In the genomic region with DNA sequence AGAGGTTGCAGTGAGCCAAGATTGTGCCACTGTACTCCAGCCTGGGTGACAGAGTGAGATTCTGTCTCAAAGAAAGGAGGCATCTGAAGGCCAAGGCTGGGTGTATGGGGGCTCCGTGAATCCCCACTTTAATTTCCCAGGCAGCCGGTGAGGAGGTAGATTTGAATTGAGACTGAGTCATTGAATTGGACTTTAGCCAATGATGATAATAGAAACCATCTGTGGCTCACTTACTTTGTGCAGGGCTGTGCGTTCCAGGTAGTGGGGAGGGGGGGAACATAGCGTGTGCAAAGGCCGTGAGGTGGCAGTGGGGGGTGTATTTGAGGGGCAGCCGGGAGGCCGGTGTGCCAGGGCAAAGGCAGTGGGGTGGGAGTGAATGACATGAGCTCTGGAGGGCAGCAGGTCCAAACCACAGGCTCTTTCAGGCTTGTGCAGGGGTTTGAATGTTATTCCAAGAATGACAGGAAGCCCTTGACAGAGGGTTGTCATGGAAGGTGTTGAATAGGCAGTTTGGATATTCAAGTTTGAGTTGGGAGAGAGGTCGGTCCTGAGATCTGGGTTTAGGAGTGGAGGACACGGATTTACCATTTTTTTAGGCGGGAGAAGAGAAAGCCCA, we compare ENCODE assay signal across 11 cellular contexts. TPM values are rescaled to one million over a fixed set of nuclear protein-coding genes. Genes with fewer than 3 reads are reported as not detected.
A peak's percentile ranks its signal among the peaks of the same experiment; 100 is the strongest.
DNase-seq lines count a peak whose midpoint lies in the region; TF ChIP-seq lines count a peak whose summit lies in the region.
"Had no signal": no experiment of that assay in that cellular context is flagged by ENCODE, and none has a peak within 500 bp of the region (broad histone marks: within the 10 kb centered on the region; RNA-seq: fewer than 3 reads in every experiment).

No MANE protein-coding gene starts in this region.

- H3K27ac ChIP-seq in mammary epithelial cell (ENCODE audit: insufficient read depth, low read depth, low read length): no peak overlapping the region

- CTCF ChIA-PET in Calu3 (lab: Charles Lee) (interaction anchor here (0.8 kb wide), 1 partner anchor 45 kb away, joined by 3 read pairs; no protein-coding TSS in a partner anchor), mammary epithelial cell (lab: Charles Lee; ENCODE audit: low non-redundant PET) (no interaction called here), HEK293T (lab: Yijun Ruan, JAX) (interaction anchor here (0.6 kb wide), 1 partner anchor 42 kb away, joined by 4 read pairs; no protein-coding TSS in a partner anchor)

- no peak for DNase-seq in Calu3
- peak; percentile 27 to 56 for DNase-seq in NCI-H2081 (lab: John Stamatoyannopoulos, UW)
- DNase-seq in mammary epithelial cell: peak; percentile 70
- DNase-seq in myocyte (ENCODE audit: low read depth): peak; percentile 53
- no peak for DNase-seq in HEK293T (ENCODE audit: extremely low spot score)
- no peak for DNase-seq in cerebellar cortex (ENCODE audit: low spot score)
- no peak for DNase-seq in occipital lobe (lab: John Stamatoyannopoulos, UW)
- no peak for DNase-seq in HT-29 (ENCODE audit: low spot score)
- DNase-seq: DND-41, NCI-H510A treated with DMSO at 0.1 percent for 48 hours had no signal

- no peaks in the 10 kb centered on the region for H3K36me3 ChIP-seq in mammary epithelial cell (ENCODE audit: insufficient read depth, low read length)

- H3K79me2 ChIP-seq in mammary epithelial cell (ENCODE audit: insufficient read depth, low read length): peaks cover 93% of the 10 kb centered on the region

- no peaks in the 10 kb centered on the region for H3K27me3 Mint-ChIP-seq in Calu3 (ENCODE audit: unreplicated experiment)

- no peaks in the 10 kb centered on the region for H3K9me3 ChIP-seq in mammary epithelial cell (replicated peaks; ENCODE audit: insufficient read depth, low read length)

- in situ Hi-C loops in mammary epithelial cell (cut with MboI; ENCODE audit: low sequenced_read_pairs in 2 of 2): no loop called here

- H4K20me1 ChIP-seq in mammary epithelial cell (ENCODE audit: insufficient read depth, low read length): no peaks in the 10 kb centered on the region

- intact Hi-C loops in Calu3 (cut with micrococcal nuclease; ENCODE audit: unreplicated experiment) (no loop called here), mammary epithelial cell (cut with micrococcal nuclease) (no loop called here)

- no peak overlapping the region for H3K4me2 ChIP-seq in mammary epithelial cell (ENCODE audit: insufficient read depth, low read depth, low read length)

- H3K4me3 Mint-ChIP-seq in Calu3 (ENCODE audit: low read depth, unreplicated experiment): peak overlapping the region; percentile 85
- H3K4me3 Mint-ChIP-seq: T-helper 1 cell treated with Interleukin-12 subunit alpha and Interleukin-12 subunit beta and Interleukin-4 antibody, amounts not matched to agents 30 μg/mL and 1 μg/mL, for 36 hours had no signal

- H3K27ac Mint-ChIP-seq in Calu3 (ENCODE audit: unreplicated experiment): peak overlapping the region; percentile 29
- H3K27ac Mint-ChIP-seq: T-helper 1 cell treated with Interleukin-12 subunit alpha and Interleukin-12 subunit beta and Interleukin-4 antibody, amounts not matched to agents 30 μg/mL and 1 μg/mL, for 36 hours had no signal

- no peaks in the 10 kb centered on the region for H3K9me3 Mint-ChIP-seq in Calu3 (ENCODE audit: low read depth, unreplicated experiment)
- H3K9me3 Mint-ChIP-seq: T-helper 1 cell treated with Interleukin-12 subunit alpha and Interleukin-12 subunit beta and Interleukin-4 antibody, amounts not matched to agents 30 μg/mL and 1 μg/mL, for 36 hours had no signal

- dilution Hi-C loops in mammary epithelial cell (cut with HindIII; ENCODE audit: low sequenced_read_pairs): no loop called here

- H3K4me1 ChIP-seq in mammary epithelial cell (ENCODE audit: insufficient read depth, low read length): peaks cover 39% of the 10 kb centered on the region

- no peaks in the 10 kb centered on the region for H3K27me3 ChIP-seq in mammary epithelial cell (ENCODE audit: insufficient read depth, low read length)

- H3K4me1 Mint-ChIP-seq in Calu3 (ENCODE audit: low read depth, unreplicated experiment): peaks cover 61% of the 10 kb centered on the region

- POLR2A ChIA-PET in HEK293T (lab: Yijun Ruan, JAX): no interaction called here

- H3K36me3 Mint-ChIP-seq in Calu3 (ENCODE audit: insufficient read depth, unreplicated experiment): peaks cover 69% of the 10 kb centered on the region

- no peak overlapping the region for H3K9ac ChIP-seq in mammary epithelial cell (ENCODE audit: insufficient read depth, low read length)

- H3K4me3 ChIP-seq in mammary epithelial cell (replicated peaks in 1 of 3; ENCODE audit: insufficient read depth in 1 of 3, low read depth in 2 of 3, low read length in 3 of 3): no peak overlapping the region

- WGBS in mammary epithelial cell (ENCODE audit: low coverage, missing lambda C conversion rate): 73% methylated on average over 9 of the region's 10 CpGs

- BruUV-seq in Calu3 (replicated peaks; lab: Mats Ljungman, UMichigan) (no TSS peak), mammary epithelial cell (replicated peaks; lab: Mats Ljungman, UMichigan) (no TSS peak)

- no peak for TF ChIP-seq CTCF in Calu3 (IDR thresholded peaks at IDR 0.05; ENCODE audit: unreplicated experiment)
- no peak for TF ChIP-seq CTCF in mammary epithelial cell (conservative IDR thresholded peaks at IDR 0.05 in 1 of 2, IDR thresholded peaks at IDR 0.05 in 1 of 2; ENCODE audit: extremely low read depth in 1 of 2, insufficient read depth in 1 of 2, low read depth in 1 of 2, low read length in 2 of 2)

- H2AFZ ChIP-seq in mammary epithelial cell (ENCODE audit: low read depth, low read length): no peak overlapping the region

TF ChIP-seq in HEK293T, 16 proteins besides CTCF, POLR2A, EP300 and RAD21:
- TF ChIP-seq NFRKB (IDR thresholded peaks at IDR 0.05) (no peak), LEF1 (IDR thresholded peaks at IDR 0.05; ENCODE audit: borderline replicate concordance) (no peak), ZNF384 (IDR thresholded peaks at IDR 0.05) (no peak), BHLHE40 (IDR thresholded peaks at IDR 0.05; ENCODE audit: borderline replicate concordance) (no peak)

RNA-seq across cellular contexts. Expression of gene ARHGAP8, which starts 6.1 kb away (rescaled TPM):
- total RNA-seq in Calu3 (2022): 124 and 127 TPM in 2 replicates
- 10 to 100 TPM; 26.0 to 47.6 TPM for total RNA-seq in mammary epithelial cell
- 28.0 TPM for polyA plus RNA-seq in mammary epithelial cell
- polyA minus RNA-seq in mammary epithelial cell: 7.5 TPM
- total RNA-seq in myocyte: 0.13 and 1.9 TPM in 2 replicates
- 2.8 TPM for polyA plus RNA-seq in myocyte (2012)
- 1.4 TPM for total RNA-seq in occipital lobe
- 30.6 and 38.1 TPM in 2 replicates for total RNA-seq in HT-29 (2014; rRNA removed; shearing (Covaris generic))

RNA-seq across cellular contexts. Expression of gene PRR5, which starts 56.5 kb away (rescaled TPM):
- total RNA-seq in Calu3 (2022) (12.5 and 14.1 TPM in 2 replicates), mammary epithelial cell (10 to 100 TPM; 13.0 to 19.9 TPM), myocyte (54.3 and 78.2 TPM in 2 replicates), occipital lobe (13.6 TPM)
- 12.9 TPM for polyA plus RNA-seq in mammary epithelial cell
- polyA minus RNA-seq in mammary epithelial cell: 9.1 TPM
- polyA plus RNA-seq in myocyte (2012): 51.6 TPM
- 16.6 and 16.9 TPM in 2 replicates for total RNA-seq in HT-29 (2014; rRNA removed; shearing (Covaris generic))

Comparison
In these comparisons a context has a peak if more than half of its experiments do, and no peak if none do; other contexts are left out.
1. DNase-seq: peak in NCI-H2081 (2 of 2), mammary epithelial cell (single experiment) and myocyte (single experiment); none in Calu3 (single experiment), HEK293T (single experiment), cerebellar cortex (single experiment), occipital lobe (single experiment) and HT-29 (single experiment).